ENCODE assay signal across 1 cellular context in genomic region chr10:15595260-15595659, GRCh38.
A peak's percentile ranks its signal among the peaks of the same experiment; 100 is the strongest.
TF ChIP-seq lines count a peak whose summit lies in the region.

No MANE protein-coding gene starts in this region.

TF ChIP-seq in HEK293, 187 proteins besides CTCF, POLR2A, EP300 and RAD21 (continued from another document and continues in another):
- no peak for TF ChIP-seq ATF2 (tag by site-specific recombination; IDR thresholded peaks at IDR 0.05; ENCODE audit: low read depth)
- TF ChIP-seq ZNF513 (tag by site-specific recombination; IDR thresholded peaks at IDR 0.05), result no peak
- no peak for TF ChIP-seq ZFP3 (tag by site-specific recombination; IDR thresholded peaks at IDR 0.05; ENCODE audit: low read depth)
- peak; percentile 19; the same call in 1 of the 2 replicates for TF ChIP-seq GLI2 (tag by site-specific recombination; IDR thresholded peaks at IDR 0.05; ENCODE audit: borderline replicate concordance, low read depth)
- TF ChIP-seq FEZF1 (tag by site-specific recombination; IDR thresholded peaks at IDR 0.05), result peak; percentile 97
- TF ChIP-seq ZNF214 (tag by site-specific recombination; IDR thresholded peaks at IDR 0.05; ENCODE audit: borderline replicate concordance), result no peak
- TF ChIP-seq ZBTB7A (tag by site-specific recombination; IDR thresholded peaks at IDR 0.05; ENCODE audit: low read depth), result no peak
- no peak for TF ChIP-seq ZNF777 (tag by site-specific recombination; IDR thresholded peaks at IDR 0.05; ENCODE audit: borderline replicate concordance)
- TF ChIP-seq PRDM2 (tag by site-specific recombination; IDR thresholded peaks at IDR 0.05; ENCODE audit: borderline replicate concordance), result no peak
- peak; percentile 66 for TF ChIP-seq ZNF580 (tag by site-specific recombination; IDR thresholded peaks at IDR 0.05)
- TF ChIP-seq ZNF624 (tag by site-specific recombination; IDR thresholded peaks at IDR 0.05), result no peak
- TF ChIP-seq ZNF302 (tag by site-specific recombination; IDR thresholded peaks at IDR 0.05; ENCODE audit: low read depth), result no peak
- TF ChIP-seq GLIS2 (tag by site-specific recombination; IDR thresholded peaks at IDR 0.05), result no peak
- no peak for TF ChIP-seq HOXC10 (CRISPR knock-in tag; IDR thresholded peaks at IDR 0.05)
- TF ChIP-seq ZBTB48 (tag by site-specific recombination; IDR thresholded peaks at IDR 0.05), result no peak
- no peak for TF ChIP-seq ZBTB44 (tag by site-specific recombination; IDR thresholded peaks at IDR 0.05)
- TF ChIP-seq ZNF791 (tag by site-specific recombination; IDR thresholded peaks at IDR 0.05), result no peak
- no peak for TF ChIP-seq ZNF747 (tag by site-specific recombination; IDR thresholded peaks at IDR 0.05)
- no peak for TF ChIP-seq SP3 (tag by site-specific recombination; IDR thresholded peaks at IDR 0.05)
- no peak for TF ChIP-seq ZSCAN18 (tag by site-specific recombination; IDR thresholded peaks at IDR 0.05)
- peak; percentile 96 for TF ChIP-seq ZNF843 (tag by site-specific recombination; IDR thresholded peaks at IDR 0.05)
- no peak for TF ChIP-seq ZBTB11 (tag by site-specific recombination; conservative IDR thresholded peaks at IDR 0.05; ENCODE audit: low read depth)
- TF ChIP-seq ZNF623 (tag by site-specific recombination; IDR thresholded peaks at IDR 0.05), result no peak
- TF ChIP-seq SP2 (tag by site-specific recombination; IDR thresholded peaks at IDR 0.05), result no peak
- TF ChIP-seq ZNF146 (tag by site-specific recombination; IDR thresholded peaks at IDR 0.05), result no peak
- TF ChIP-seq ZNF654 (tag by site-specific recombination; IDR thresholded peaks at IDR 0.05; ENCODE audit: low read depth), result no peak
- TF ChIP-seq ZNF449 (tag by site-specific recombination; IDR thresholded peaks at IDR 0.05), result no peak
- no peak for TF ChIP-seq KLF10 (tag by site-specific recombination; IDR thresholded peaks at IDR 0.05)
- TF ChIP-seq ZEB2 (tag by site-specific recombination; IDR thresholded peaks at IDR 0.05), result peak; percentile 40; the same call in 1 of the 2 replicates
- TF ChIP-seq ZNF311 (tag by site-specific recombination; IDR thresholded peaks at IDR 0.05; ENCODE audit: borderline replicate concordance), result no peak
- TF ChIP-seq ZNF341 (tag by site-specific recombination; IDR thresholded peaks at IDR 0.05; ENCODE audit: low read depth), result no peak
- TF ChIP-seq OSR2 (tag by site-specific recombination; IDR thresholded peaks at IDR 0.05), result peak; percentile 39; the same call in 1 of the 2 replicates
- no peak for TF ChIP-seq ZNF555 (tag by site-specific recombination; conservative IDR thresholded peaks at IDR 0.05)
- no peak for TF ChIP-seq ZNF26 (tag by site-specific recombination; IDR thresholded peaks at IDR 0.05)
- no peak for TF ChIP-seq ZNF112 (tag by site-specific recombination; IDR thresholded peaks at IDR 0.05)
- no peak for TF ChIP-seq ZNF621 (tag by site-specific recombination; IDR thresholded peaks at IDR 0.05)
- peak; percentile 68; the same call in 1 of the 2 replicates for TF ChIP-seq BCL6B (tag by site-specific recombination; IDR thresholded peaks at IDR 0.05)
- TF ChIP-seq ZBTB20 (tag by site-specific recombination; IDR thresholded peaks at IDR 0.05), result no peak
- 0 out of 2 replicates have a peak, but pooled peaks have one; percentile 46 for TF ChIP-seq ZNF610 (tag by site-specific recombination; IDR thresholded peaks at IDR 0.05; ENCODE audit: borderline replicate concordance)
- no peak for TF ChIP-seq ZNF157 (tag by site-specific recombination; IDR thresholded peaks at IDR 0.05)
- no peak for TF ChIP-seq ZNF221 (tag by site-specific recombination; IDR thresholded peaks at IDR 0.05; ENCODE audit: borderline replicate concordance)
